In the genomic region with DNA sequence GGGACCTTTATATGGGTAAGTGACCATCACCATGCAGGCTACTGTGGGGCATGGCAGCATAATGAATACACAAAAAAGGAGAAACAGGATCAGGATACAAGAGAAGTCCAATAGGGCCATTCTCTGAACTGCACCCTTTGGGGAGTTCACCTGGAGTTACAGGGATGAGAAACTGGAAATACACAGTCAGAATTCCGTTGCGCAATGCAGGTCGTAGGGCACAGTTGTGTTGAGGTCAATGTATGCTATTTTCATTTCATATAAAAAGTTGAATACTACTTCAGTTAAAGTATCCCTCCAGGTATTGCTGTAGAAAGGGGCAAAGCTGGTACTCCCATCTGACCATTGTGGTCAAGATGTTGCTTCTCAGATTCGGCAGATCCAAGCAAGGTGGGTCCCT, we compare ENCODE assay signal across 7 cellular contexts.
"Had no signal": no experiment of that assay in that cellular context is flagged by ENCODE, and none has a peak within 500 bp of the region (broad histone marks: within the 10 kb centered on the region; RNA-seq: fewer than 3 reads in every experiment).

No MANE protein-coding gene starts in this region.

- H3K4me3 ChIP-seq: GM12878 had no signal

- DNase-seq: GDM1, GF-D8 had no signal

- FAIRE-seq: G401.6, GM12878, GM12891, GM12892, GM19239 had no signal
